Comparison of ENCODE assay signal across 10 cellular contexts in the genomic region with DNA sequence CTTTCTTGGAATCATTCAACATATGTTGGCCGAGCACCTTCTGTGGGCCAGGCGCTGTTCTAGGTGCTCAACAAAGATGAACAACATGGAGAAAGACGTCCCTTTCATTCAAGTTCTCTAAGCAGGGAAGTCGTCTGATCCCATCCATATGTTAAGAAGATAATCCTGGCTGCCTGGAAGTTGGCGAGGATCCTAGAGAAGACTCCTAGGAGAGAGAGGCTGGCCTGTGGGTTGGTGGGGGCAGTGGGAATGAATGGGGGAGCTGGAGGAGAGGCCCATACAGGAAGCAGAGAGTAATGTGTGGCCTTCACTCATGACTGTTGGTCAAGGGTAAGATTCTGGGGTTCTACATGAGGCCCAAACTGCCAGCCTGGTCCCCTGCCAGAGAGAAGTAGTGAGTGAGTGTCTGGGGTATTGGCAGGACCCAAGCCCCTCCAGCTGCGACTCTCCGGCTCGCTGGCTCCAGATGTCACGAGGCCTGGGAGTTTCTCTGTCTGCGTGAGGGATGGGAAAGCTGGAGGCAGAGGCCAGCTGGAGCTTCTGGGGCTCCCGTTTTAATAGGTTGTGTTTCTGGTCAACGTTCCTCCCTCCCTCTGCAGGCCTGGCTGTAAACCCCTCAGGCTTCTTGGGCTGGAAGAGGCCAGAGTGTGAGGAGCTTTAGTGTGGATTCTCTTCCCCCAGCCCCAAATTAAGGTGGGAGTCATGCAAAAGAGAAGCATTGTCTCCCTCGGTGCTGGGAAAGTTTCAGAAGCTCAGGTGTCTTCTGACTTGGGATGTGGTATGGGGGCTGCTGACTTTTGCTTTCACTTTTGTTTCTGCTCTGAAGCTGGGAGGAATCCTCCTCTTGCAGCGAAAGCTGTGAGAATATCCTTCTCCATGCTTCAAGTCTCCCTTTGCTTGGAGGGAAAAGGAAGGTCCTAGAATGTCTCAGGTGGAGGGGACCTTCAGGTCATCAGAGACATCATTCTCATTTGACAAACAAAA. TPM values are rescaled to one million over a fixed set of nuclear protein-coding genes. Genes with fewer than 3 reads are reported as not detected.
DNase-seq lines count a peak whose midpoint lies in the region; ATAC-seq and TF ChIP-seq lines count a peak whose summit lies in the region.
"Had no signal": no experiment of that assay in that cellular context is flagged by ENCODE, and none has a peak within 500 bp of the region (broad histone marks: within the 10 kb centered on the region; RNA-seq: fewer than 3 reads in every experiment).

No MANE protein-coding gene starts in this region.

- H3K9me3 Mint-ChIP-seq in activated T-cell treated with anti-CD3 and anti-CD28 coated beads, Interleukin-2, amount 50 U/mL, for 24 hours, result no peaks in the 10 kb centered on the region
- no peaks in the 10 kb centered on the region for H3K9me3 Mint-ChIP-seq in endothelial cell (ENCODE audit: unreplicated experiment)

- peaks cover 16% of the 10 kb centered on the region for H3K79me2 ChIP-seq in smooth muscle cell (ENCODE audit: low read depth)

- no peaks in the 10 kb centered on the region for H3K4me1 ChIP-seq in smooth muscle cell (ENCODE audit: low read depth)

- no peaks in the 10 kb centered on the region for H3K36me3 Mint-ChIP-seq in activated T-cell treated with anti-CD3 and anti-CD28 coated beads, Interleukin-2, amount 50 U/mL, for 24 hours (ENCODE audit: low read depth)
- peaks cover 3% of the 10 kb centered on the region for H3K36me3 Mint-ChIP-seq in endothelial cell (ENCODE audit: low read depth, unreplicated experiment)

- 39% methylated on average over 14 of the region's 14 CpGs for WGBS in smooth muscle cell (ENCODE audit: low lambda C conversion rate)

- H3K36me3 ChIP-seq in smooth muscle cell (ENCODE audit: low read depth), result no peaks in the 10 kb centered on the region
- H3K36me3 ChIP-seq: brain microvascular endothelial cell had no signal

- no peak overlapping the region for H2AFZ ChIP-seq in smooth muscle cell (ENCODE audit: low read depth)

- peaks cover 49% of the 10 kb centered on the region for H3K27me3 Mint-ChIP-seq in activated T-cell treated with anti-CD3 and anti-CD28 coated beads, Interleukin-2, amount 50 U/mL, for 24 hours
- H3K27me3 Mint-ChIP-seq in endothelial cell (ENCODE audit: unreplicated experiment), result peaks cover 6% of the 10 kb centered on the region

- no peaks in the 10 kb centered on the region for H3K9me3 ChIP-seq in smooth muscle cell (replicated peaks; ENCODE audit: low read depth)

- H3K9ac ChIP-seq in smooth muscle cell (ENCODE audit: low read depth), result no peak overlapping the region

- peaks cover 30% of the 10 kb centered on the region for H3F3A ChIP-seq in smooth muscle cell (ENCODE audit: low read depth)

- DNase-seq in activated T-cell treated with anti-CD3 and anti-CD28 coated beads, Interleukin-2, amount 50 U/mL, for 24 hours, result no peak
- DNase-seq in activated T-cell treated with anti-CD3 and anti-CD28 coated beads, Interleukin-2, amount 50 U/mL, for 1 hour, result no peak
- DNase-seq in NCI-H82 (lab: John Stamatoyannopoulos, UW) (peak; percentile 94), endothelial cell (ENCODE audit: low spot score) (no peak), smooth muscle cell (lab: John Stamatoyannopoulos, UW; ENCODE audit: unreplicated experiment) (no peak)
- DNase-seq: brain microvascular endothelial cell, NCI-H2029 had no signal

- H3K4me3 Mint-ChIP-seq in activated T-cell treated with anti-CD3 and anti-CD28 coated beads, Interleukin-2, amount 50 U/mL, for 24 hours, result no peak overlapping the region
- H3K4me3 Mint-ChIP-seq in endothelial cell (ENCODE audit: unreplicated experiment), result peak overlapping the region; percentile 98

- H3K27ac ChIP-seq in smooth muscle cell (ENCODE audit: low read depth), result peak overlapping the region; percentile 7
- H3K27ac ChIP-seq: brain microvascular endothelial cell had no signal

- H3K4me1 Mint-ChIP-seq in activated T-cell treated with anti-CD3 and anti-CD28 coated beads, Interleukin-2, amount 50 U/mL, for 24 hours (ENCODE audit: low read depth), result peaks cover 25% of the 10 kb centered on the region
- H3K4me1 Mint-ChIP-seq in endothelial cell (ENCODE audit: unreplicated experiment), result peaks cover 62% of the 10 kb centered on the region

- H3K4me3 ChIP-seq in smooth muscle cell, result no peak overlapping the region

- no peak for TF ChIP-seq CTCF in endothelial cell (IDR thresholded peaks at IDR 0.05; ENCODE audit: unreplicated experiment)
- no peak for TF ChIP-seq CTCF in smooth muscle cell (IDR thresholded peaks at IDR 0.05; ENCODE audit: borderline replicate concordance, insufficient read depth, poor library complexity, severe bottlenecking)

- peaks cover 8% of the 10 kb centered on the region for H4K20me1 ChIP-seq in smooth muscle cell (ENCODE audit: low read depth)

- H3K27ac Mint-ChIP-seq in activated T-cell treated with anti-CD3 and anti-CD28 coated beads, Interleukin-2, amount 50 U/mL, for 24 hours, result peak overlapping the region; percentile 17
- H3K27ac Mint-ChIP-seq in endothelial cell (ENCODE audit: unreplicated experiment), result no peak overlapping the region

- peak overlapping the region; percentile 62 for H3K4me2 ChIP-seq in smooth muscle cell

- no peaks in the 10 kb centered on the region for H3K27me3 ChIP-seq in smooth muscle cell (ENCODE audit: low read depth)
- H3K27me3 ChIP-seq: brain microvascular endothelial cell had no signal

- ATAC-seq in GM18907 (IDR thresholded peaks at IDR 0.05; ENCODE audit: unreplicated experiment), result no peak
- ATAC-seq in HG02642 (IDR thresholded peaks at IDR 0.05; ENCODE audit: poor library complexity, unreplicated experiment), result no peak
- ATAC-seq in HG02571 (IDR thresholded peaks at IDR 0.05; ENCODE audit: unreplicated experiment), result no peak

RNA-seq across cellular contexts. Expression of gene TMEM51, which starts 2.5 kb away (rescaled TPM):
- 23.5 TPM for total RNA-seq in endothelial cell (ENCODE audit: unreplicated experiment)
- 9.5 and 9.8 TPM in 2 replicates for total RNA-seq in smooth muscle cell
- polyA plus RNA-seq in smooth muscle cell, result 10.4 and 14.8 TPM in 2 replicates
